In genomic region chr5:61132559-61132958, GRCh38 we compare ENCODE assay signal across 16 cellular contexts. TPM values are rescaled to one million over a fixed set of nuclear protein-coding genes. Genes with fewer than 3 reads are reported as not detected.
DNase-seq lines count a peak whose midpoint lies in the region; ATAC-seq and TF ChIP-seq lines count a peak whose summit lies in the region.
"Had no signal": no experiment of that assay in that cellular context is flagged by ENCODE, and none has a peak within 500 bp of the region (broad histone marks: within the 10 kb centered on the region; RNA-seq: fewer than 3 reads in every experiment).

No MANE protein-coding gene starts in this region.

- H3K4me3 Mint-ChIP-seq in stimulated activated effector memory CD8-positive, alpha-beta T cell treated with anti-CD3 and anti-CD28 coated beads, Interleukin-12 subunit alpha, Interleukin-12 subunit beta, amount 100 ng/mL, for 72 hours: no peak overlapping the region
- H3K4me3 Mint-ChIP-seq: activated naive CD8-positive, alpha-beta T cell treated with anti-CD3 and anti-CD28 coated beads, Interleukin-2, amount 50 U/mL, for 24 hours; CD4-positive, CD25-positive, alpha-beta regulatory T cell; naive thymus-derived CD8-positive, alpha-beta T cell had no signal

- ATAC-seq in stimulated activated effector memory CD8-positive, alpha-beta T cell treated with anti-CD3 and anti-CD28 coated beads, Interleukin-12 subunit alpha, Interleukin-12 subunit beta, amount 100 ng/mL, for 72 hours: no peak
- no peak for ATAC-seq in HG02798 (IDR thresholded peaks at IDR 0.05; ENCODE audit: poor library complexity, unreplicated experiment)
- ATAC-seq: activated naive CD8-positive, alpha-beta T cell treated with anti-CD3 and anti-CD28 coated beads, Interleukin-2, amount 50 U/mL, for 24 hours; naive thymus-derived CD8-positive, alpha-beta T cell; right cardiac atrium had no signal

- H3K4me1 Mint-ChIP-seq in stimulated activated effector memory CD8-positive, alpha-beta T cell treated with anti-CD3 and anti-CD28 coated beads, Interleukin-12 subunit alpha, Interleukin-12 subunit beta, amount 100 ng/mL, for 72 hours: no peaks in the 10 kb centered on the region
- H3K4me1 Mint-ChIP-seq: activated naive CD8-positive, alpha-beta T cell treated with anti-CD3 and anti-CD28 coated beads, Interleukin-2, amount 50 U/mL, for 24 hours had no signal

- peak; percentile 50 for DNase-seq in EL
- DNase-seq in NCI-H2029 treated with DMSO at 0.1 percent for 48 hours (lab: John Stamatoyannopoulos, UW): peak; percentile 36
- peak; percentile 5 to 9 for DNase-seq in cardiac fibroblast (ENCODE audit: low read depth in 2 of 2)
- DNase-seq in myocyte (ENCODE audit: low read depth): peak; percentile 13
- no peak for DNase-seq in stimulated activated effector memory CD8-positive, alpha-beta T cell treated with anti-CD3 and anti-CD28 coated beads, Interleukin-12 subunit alpha, Interleukin-12 subunit beta, amount 100 ng/mL, for 72 hours (ENCODE audit: low spot score in 2 of 2)
- DNase-seq in activated effector memory CD4-positive, alpha-beta T cell treated with Interleukin-2 at 50 U/mL for 16 hours: no peak
- DNase-seq in mucosa of gallbladder (ENCODE audit: low spot score): no peak
- DNase-seq: activated CD4-positive, CD25-positive, alpha-beta regulatory T cell; activated naive CD8-positive, alpha-beta T cell treated with anti-CD3 and anti-CD28 coated beads, Interleukin-2, amount 50 U/mL, for 24 hours; CD4-positive, CD25-positive, alpha-beta regulatory T cell; effector CD8-positive, alpha-beta T cell; Kasumi-1; naive thymus-derived CD8-positive, alpha-beta T cell; right cardiac atrium; stimulated activated naive CD4-positive, alpha-beta T cell had no signal

- H3K36me3 Mint-ChIP-seq in stimulated activated effector memory CD8-positive, alpha-beta T cell treated with anti-CD3 and anti-CD28 coated beads, Interleukin-12 subunit alpha, Interleukin-12 subunit beta, amount 100 ng/mL, for 72 hours: no peaks in the 10 kb centered on the region

- no peak for TF ChIP-seq CTCF in cardiac fibroblast (IDR thresholded peaks at IDR 0.05; ENCODE audit: low read depth, low read length)

- no peaks in the 10 kb centered on the region for H3K9me3 Mint-ChIP-seq in stimulated activated effector memory CD8-positive, alpha-beta T cell treated with anti-CD3 and anti-CD28 coated beads, Interleukin-12 subunit alpha, Interleukin-12 subunit beta, amount 100 ng/mL, for 72 hours
- H3K9me3 Mint-ChIP-seq: activated naive CD8-positive, alpha-beta T cell treated with anti-CD3 and anti-CD28 coated beads, Interleukin-2, amount 50 U/mL, for 24 hours; naive thymus-derived CD8-positive, alpha-beta T cell had no signal

- no peak overlapping the region for H3K4me3 ChIP-seq in cardiac fibroblast (replicated peaks in 1 of 2; ENCODE audit: low read depth in 2 of 2, low read length in 2 of 2)

- no peak overlapping the region for H3K27ac Mint-ChIP-seq in stimulated activated effector memory CD8-positive, alpha-beta T cell treated with anti-CD3 and anti-CD28 coated beads, Interleukin-12 subunit alpha, Interleukin-12 subunit beta, amount 100 ng/mL, for 72 hours
- H3K27ac Mint-ChIP-seq: activated naive CD8-positive, alpha-beta T cell treated with anti-CD3 and anti-CD28 coated beads, Interleukin-2, amount 50 U/mL, for 24 hours; naive thymus-derived CD8-positive, alpha-beta T cell had no signal

RNA-seq across cellular contexts. Expression of gene SMIM15, which starts 29.7 kb away (rescaled TPM):
- 25.4 and 26.6 TPM in 2 replicates for total RNA-seq in myocyte
- polyA plus RNA-seq in myocyte (2012): 34.2 TPM
- total RNA-seq in mucosa of gallbladder: 60.6 TPM

Comparison
In these comparisons a context has a peak if more than half of its experiments do, and no peak if none do; other contexts are left out.
1. DNase-seq: peak in EL (single experiment), NCI-H2029 treated with DMSO at 0.1 percent for 48 hours (single experiment), cardiac fibroblast (2 of 2) and myocyte (single experiment); none in stimulated activated effector memory CD8-positive, alpha-beta T cell treated with anti-CD3 and anti-CD28 coated beads, Interleukin-12 subunit alpha, Interleukin-12 subunit beta, amount 100 ng/mL, for 72 hours (0 of 2), activated effector memory CD4-positive, alpha-beta T cell treated with Interleukin-2 at 50 U/mL for 16 hours (single experiment) and mucosa of gallbladder (single experiment).